In the genomic region with DNA sequence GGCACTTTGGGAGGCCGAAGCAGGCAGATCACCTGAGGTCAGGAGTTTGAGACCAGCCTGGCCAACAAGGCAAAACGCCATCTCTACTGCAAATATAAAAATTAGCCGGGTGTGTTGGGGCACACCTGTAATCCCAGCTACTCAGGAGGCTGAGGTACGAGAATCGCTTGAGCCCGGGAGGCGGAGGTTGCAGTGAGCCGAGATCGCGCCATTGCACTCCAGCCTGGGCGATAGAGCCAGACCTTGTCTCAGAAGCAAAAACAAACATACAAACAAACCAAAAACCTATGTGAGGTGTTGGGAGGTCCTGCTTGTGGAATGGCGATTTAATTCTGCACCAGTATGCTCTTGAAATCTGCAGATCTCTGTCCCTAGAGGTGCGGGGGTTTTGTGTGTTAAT, we compare ENCODE assay signal across 14 cellular contexts. TPM values are rescaled to one million over a fixed set of nuclear protein-coding genes. Genes with fewer than 3 reads are reported as not detected.
DNase-seq lines count a peak whose midpoint lies in the region; ATAC-seq, FAIRE-seq and TF ChIP-seq lines count a peak whose summit lies in the region.
"Not testable (repeated sequence)": the region's sequence is repeated elsewhere in the genome, so short reads cannot be mapped to it uniquely, and the experiment has no call there.
"Had no signal": no experiment of that assay in that cellular context is flagged by ENCODE, and none has a peak within 500 bp of the region (broad histone marks: within the 10 kb centered on the region; RNA-seq: fewer than 3 reads in every experiment).

No MANE protein-coding gene starts in this region.

- not testable (repeated sequence) for DNase-seq in CD4-positive, alpha-beta memory T cell; HFFc6; WTC11 (ENCODE audit: low spot score); activated naive CD4-positive, alpha-beta T cell treated with anti-CD3 and anti-CD28 coated beads for 36 hours; coronary artery (ENCODE audit: low spot score); HepG2 (ENCODE audit: low spot score); neural progenitor cell (ENCODE audit: low spot score); upper lobe of right lung

- not testable (repeated sequence) for H3K27me3 ChIP-seq in CD4-positive, alpha-beta memory T cell (ENCODE audit: insufficient read depth, low read length); HepG2 (ENCODE audit: control insufficient read depth in 1 of 2, insufficient read depth in 2 of 2, low read length in 2 of 2); neural progenitor cell; upper lobe of right lung

- not testable (repeated sequence) for ATAC-seq in WTC11, HepG2, upper lobe of right lung

- in situ Hi-C loops in HepG2 (cut with HindIII; ENCODE audit: extremely low pct_ligation_motif_present, low pct_unique_long_range_greater_than_20kb), result not testable (repeated sequence)

- peaks cover 21% of the 10 kb centered on the region for H3K79me2 ChIP-seq in HepG2 (ENCODE audit: insufficient read depth, low read length)
- H3K79me2 ChIP-seq in neural progenitor cell (ENCODE audit: low read depth), result peaks cover 52% of the 10 kb centered on the region

- H3K27ac ChIP-seq in CD4-positive, alpha-beta memory T cell (ENCODE audit: low read depth, low read length); coronary artery; HepG2 (ENCODE audit: extremely low read length, insufficient read depth, low read length); neural progenitor cell; upper lobe of right lung: not testable (repeated sequence)

- H3K4me3 Mint-ChIP-seq in CD4-positive, alpha-beta memory T cell, result peak overlapping the region in 7 of 8 donors; percentile 10 to 91 (median 86)
- H3K4me3 Mint-ChIP-seq in HFFc6, result peak overlapping the region; percentile 85
- peak overlapping the region; percentile 65 for H3K4me3 Mint-ChIP-seq in WTC11
- H3K4me3 Mint-ChIP-seq in activated naive CD4-positive, alpha-beta T cell treated with anti-CD3 and anti-CD28 coated beads for 36 hours, result peak overlapping the region; percentile 83
- peak overlapping the region; percentile 82 for H3K4me3 Mint-ChIP-seq in neural progenitor cell

- FAIRE-seq in HepG2 (lab: Jason Lieb, UNC), result not testable (repeated sequence)

- H3K9me3 Mint-ChIP-seq in CD4-positive, alpha-beta memory T cell; HFFc6; WTC11; activated naive CD4-positive, alpha-beta T cell treated with anti-CD3 and anti-CD28 coated beads for 36 hours; neural progenitor cell: not testable (repeated sequence)

- TF ChIP-seq CTCF in HFFc6 (IDR thresholded peaks at IDR 0.05); WTC11 (IDR thresholded peaks at IDR 0.05); coronary artery (IDR thresholded peaks at IDR 0.05); HepG2 (CRISPR knock-in tag; IDR thresholded peaks at IDR 0.05); neural progenitor cell (IDR thresholded peaks at IDR 0.05); upper lobe of right lung (IDR thresholded peaks at IDR 0.05): not testable (repeated sequence)

- BruUV-seq in HepG2 (replicated peaks; lab: Mats Ljungman, UMichigan), result not testable (repeated sequence)

- CTCF ChIA-PET in CD4-positive, alpha-beta memory T cell (lab: Charles Lee; ENCODE audit: partially characterized antibody); HepG2 (lab: Yijun Ruan, JAX; ENCODE audit: low intra/inter-chr PET ratio, low total read pairs): not testable (repeated sequence)
- CTCF ChIA-PET in WTC11 (lab: Charles Lee), result interaction anchor here (1.6 kb wide), 1 partner anchor 66 kb away, joined by 3 read pairs; a partner anchor contains a TSS
- CTCF ChIA-PET in activated naive CD4-positive, alpha-beta T cell treated with anti-CD3 and anti-CD28 coated beads for 36 hours (lab: Charles Lee), result interaction anchor here (1.0 kb wide), 1 partner anchor 38 kb away, joined by 3 read pairs; no protein-coding TSS in a partner anchor

- not testable (repeated sequence) for TF ChIP-seq EP300 in HepG2 (IDR thresholded peaks at IDR 0.05; ENCODE audit: low read depth in 2 of 2, low read length in 2 of 2); HepG2 (CRISPR knock-in tag; IDR thresholded peaks at IDR 0.05; ENCODE audit: borderline replicate concordance)

- intact Hi-C loops in CD4-positive, alpha-beta memory T cell (cut with micrococcal nuclease), result loop anchor here (5.0 to 10.0 kb wide), 2 partner anchors 505 to 753 kb away; a partner anchor contains a TSS
- intact Hi-C loops in activated naive CD4-positive, alpha-beta T cell treated with anti-CD3 and anti-CD28 coated beads for 36 hours (cut with micrococcal nuclease), result loop anchor here (10.0 kb wide), 2 partner anchors 293 to 533 kb away; no protein-coding TSS in a partner anchor
- intact Hi-C loops in HepG2 (cut with micrococcal nuclease; ENCODE audit: unreplicated experiment), result loop anchor here (10.0 kb wide), 1 partner anchor 63 kb away; a partner anchor contains a TSS
- intact Hi-C loops in upper lobe of right lung (cut with DNase I), result not testable (repeated sequence)

- peak overlapping the region in 3 of 7 donors; percentile 9 to 92 (median 85) for H3K27ac Mint-ChIP-seq in CD4-positive, alpha-beta memory T cell
- not testable (repeated sequence) for H3K27ac Mint-ChIP-seq in HFFc6; WTC11; activated naive CD4-positive, alpha-beta T cell treated with anti-CD3 and anti-CD28 coated beads for 36 hours; neural progenitor cell

- H2AFZ ChIP-seq in HepG2 (ENCODE audit: low read length); neural progenitor cell (replicated peaks): not testable (repeated sequence)

- H3K4me2 ChIP-seq in HepG2 (ENCODE audit: low read depth, low read length) (peak overlapping the region; percentile 71), neural progenitor cell (peak overlapping the region; percentile 79)

- not testable (repeated sequence) for H3K9me3 ChIP-seq in CD4-positive, alpha-beta memory T cell (ENCODE audit: control insufficient read depth in 1 of 2, low read length in 2 of 2); HepG2 (ENCODE audit: low read length); neural progenitor cell (ENCODE audit: low read depth); upper lobe of right lung

- H3K36me3 Mint-ChIP-seq in CD4-positive, alpha-beta memory T cell; HFFc6 (ENCODE audit: low read depth); WTC11; activated naive CD4-positive, alpha-beta T cell treated with anti-CD3 and anti-CD28 coated beads for 36 hours (ENCODE audit: low read depth); neural progenitor cell: not testable (repeated sequence)

- not testable (repeated sequence) for H3K4me3 ChIP-seq in CD4-positive, alpha-beta memory T cell (ENCODE audit: low read length in 2 of 2); HepG2 (replicated peaks in 1 of 3; ENCODE audit: insufficient read depth in 1 of 3, low read depth in 2 of 3, low read length in 3 of 3)
- H3K4me3 ChIP-seq in coronary artery (peak overlapping the region; percentile 85), neural progenitor cell (peak overlapping the region; percentile 76), upper lobe of right lung (peak overlapping the region; percentile 64)

- not testable (repeated sequence) for H3F3A ChIP-seq in neural progenitor cell (ENCODE audit: low read depth)

- TF ChIP-seq RAD21 in HepG2 (CRISPR knock-in tag; IDR thresholded peaks at IDR 0.05), result not testable (repeated sequence)

- not testable (repeated sequence) for TF ChIP-seq POLR2A in HepG2 (IDR thresholded peaks at IDR 0.05; ENCODE audit: insufficient read depth in 1 of 2, low read depth in 2 of 2, low read length in 2 of 2)

- H3K27me3 Mint-ChIP-seq in CD4-positive, alpha-beta memory T cell; HFFc6 (ENCODE audit: insufficient read depth); WTC11 (ENCODE audit: low read depth); activated naive CD4-positive, alpha-beta T cell treated with anti-CD3 and anti-CD28 coated beads for 36 hours (ENCODE audit: low read depth); neural progenitor cell (ENCODE audit: insufficient read depth, low read depth): not testable (repeated sequence)

- not testable (repeated sequence) for H3K9ac ChIP-seq in HepG2 (ENCODE audit: insufficient read depth, low read depth, low read length); neural progenitor cell

- peaks cover 17 to 45% (median 30%) of the 10 kb centered on the region in 4 donors for H3K4me1 Mint-ChIP-seq in CD4-positive, alpha-beta memory T cell
- H3K4me1 Mint-ChIP-seq in HFFc6 (ENCODE audit: low read depth), result peaks cover 23% of the 10 kb centered on the region
- H3K4me1 Mint-ChIP-seq in WTC11, neural progenitor cell: not testable (repeated sequence)
- H3K4me1 Mint-ChIP-seq in activated naive CD4-positive, alpha-beta T cell treated with anti-CD3 and anti-CD28 coated beads for 36 hours (ENCODE audit: low read depth), result peaks cover 34% of the 10 kb centered on the region

- POLR2A ChIA-PET in CD4-positive, alpha-beta memory T cell (lab: Charles Lee; ENCODE audit: partially characterized antibody), result interaction anchor here (1.4 to 2.8 kb wide), 2 partner anchors 7 to 11 kb away, joined by 3 to 12 read pairs; no protein-coding TSS in a partner anchor
- POLR2A ChIA-PET in WTC11 (lab: Charles Lee), result interaction anchor here (0.6 kb wide), 1 partner anchor 822 kb away, joined by 5 read pairs; no protein-coding TSS in a partner anchor
- POLR2A ChIA-PET in HepG2 (lab: Yijun Ruan, JAX), result not testable (repeated sequence)

- peaks cover 21% of the 10 kb centered on the region for H3K4me1 ChIP-seq in CD4-positive, alpha-beta memory T cell (ENCODE audit: insufficient read depth, low read length)
- H3K4me1 ChIP-seq in HepG2 (ENCODE audit: insufficient read depth, low read length) (peaks cover 47% of the 10 kb centered on the region), upper lobe of right lung (peaks cover 10% of the 10 kb centered on the region)
- H3K4me1 ChIP-seq in neural progenitor cell, result not testable (repeated sequence)

- H4K20me1 ChIP-seq in HepG2 (ENCODE audit: insufficient read depth, low read length), result not testable (repeated sequence)
- peaks cover 12% of the 10 kb centered on the region for H4K20me1 ChIP-seq in neural progenitor cell (ENCODE audit: low read depth)

- WGBS in HepG2 (ENCODE audit: low lambda C conversion rate), result 91% methylated on average over 12 of the region's 13 CpGs

- H3K36me3 ChIP-seq in CD4-positive, alpha-beta memory T cell (ENCODE audit: insufficient read depth, low read length); HepG2 (replicated peaks in 1 of 2; ENCODE audit: control insufficient read depth in 1 of 2, insufficient read depth in 2 of 2, low read length in 2 of 2); neural progenitor cell; upper lobe of right lung: not testable (repeated sequence)

RNA-seq across cellular contexts. Expression of a gene that starts 1.4 kb away (rescaled TPM):
- total RNA-seq in CD4-positive, alpha-beta memory T cell, result 10 to 100 TPM; 80.9 to 86.5 TPM
- 100 to 1,000 TPM; 191 to 254 TPM for polyA plus RNA-seq in CD4-positive, alpha-beta memory T cell
- 100 to 1,000 TPM; 112 to 143 (median 123) TPM for total RNA-seq in HFFc6 (2021; fragmentation: NEBNext Ultra II Directional; extraction: Animal tissue kit (Norgen Biotek cat#: 25700))
- 78.3 to 90.8 TPM (median 78.7 TPM) in 3 replicates for total RNA-seq in WTC11 (2021)
- 10 to 100 TPM; 47.4 to 53.9 TPM for total RNA-seq in activated naive CD4-positive, alpha-beta T cell treated with anti-CD3 and anti-CD28 coated beads for 36 hours
- 29.0 and 55.6 TPM in 2 replicates for total RNA-seq in HepG2 (2016; rRNA removed; fragmentation: Illumina TruSeq; extraction: Trizol)
- 4.1 TPM in 2 replicates for total RNA-seq in HepG2 (2016; cell fraction: cytosol; rRNA removed; fragmentation: Illumina TruSeq; extraction: Trizol; ENCODE audit: low read depth)
- total RNA-seq in HepG2 (2016; cell fraction: insoluble cytoplasmic fraction; rRNA removed; fragmentation: Illumina TruSeq; extraction: Trizol), result 32.6 and 56.9 TPM in 2 replicates
- total RNA-seq in HepG2 (2016; cell fraction: membrane; rRNA removed; fragmentation: Illumina TruSeq; extraction: Trizol), result 7.8 and 9.1 TPM in 2 replicates
- total RNA-seq in HepG2 (2016; cell fraction: nucleus; rRNA removed; fragmentation: Illumina TruSeq; extraction: Trizol), result 52.1 and 67.7 TPM in 2 replicates
- polyA plus RNA-seq in HepG2 (2011; rRNA removed), result 93.5 and 108 TPM in 2 replicates
- 53.3 and 81.4 TPM in 2 replicates for polyA plus RNA-seq in HepG2 (2011; cell fraction: cytosol; rRNA removed)
- 24.6 and 29.7 TPM in 2 replicates for polyA plus RNA-seq in HepG2 (2011; cell fraction: nucleus; rRNA removed)
- polyA plus RNA-seq in HepG2 (2012), result 58.5 and 72.4 TPM in 2 replicates
- polyA plus RNA-seq in HepG2 (2016; cell fraction: cytosol; fragmentation: Illumina TruSeq; extraction: Trizol; ENCODE audit: low read depth), result 4.0 and 4.1 TPM in 2 replicates
- polyA plus RNA-seq in HepG2 (2016; cell fraction: insoluble cytoplasmic fraction; fragmentation: Illumina TruSeq; extraction: Trizol; ENCODE audit: low read depth), result 35.9 and 36.1 TPM in 2 replicates
- polyA plus RNA-seq in HepG2 (2016; cell fraction: membrane; fragmentation: Illumina TruSeq; extraction: Trizol; ENCODE audit: low read depth), result 6.9 and 7.3 TPM in 2 replicates
- 84.4 and 93.6 TPM in 2 replicates for polyA plus RNA-seq in HepG2 (2016; cell fraction: nucleus; fragmentation: Illumina TruSeq; extraction: Trizol; ENCODE audit: insufficient read depth, low read depth)
- 46.6 and 99.6 TPM in 2 replicates for polyA minus RNA-seq in HepG2 (2011; rRNA and poly(A)+ RNA removed; ENCODE audit: low replicate concordance)
- 54.8 and 81.6 TPM in 2 replicates for polyA minus RNA-seq in HepG2 (2011; cell fraction: cytosol; rRNA and poly(A)+ RNA removed)
- 29.4 and 33.7 TPM in 2 replicates for polyA minus RNA-seq in HepG2 (2011; cell fraction: nucleus; rRNA and poly(A)+ RNA removed)
- 70.1 and 88.1 TPM in 2 replicates for total RNA-seq in neural progenitor cell (ENCODE audit: low replicate concordance)
- 130 TPM for total RNA-seq in upper lobe of right lung

RNA-seq across cellular contexts. Expression of a gene that starts 41.0 kb away (rescaled TPM):
- total RNA-seq in CD4-positive, alpha-beta memory T cell, result not detected
- not detected for polyA plus RNA-seq in CD4-positive, alpha-beta memory T cell
- not detected for total RNA-seq in HFFc6 (2021; fragmentation: NEBNext Ultra II Directional; extraction: Animal tissue kit (Norgen Biotek cat#: 25700))
- total RNA-seq in WTC11 (2021), result not detected in 3 replicates
- total RNA-seq in activated naive CD4-positive, alpha-beta T cell treated with anti-CD3 and anti-CD28 coated beads for 36 hours, result not detected
- total RNA-seq in HepG2 (2016; rRNA removed; fragmentation: Illumina TruSeq; extraction: Trizol), result not detected in 2 replicates
- total RNA-seq in HepG2 (2016; cell fraction: cytosol; rRNA removed; fragmentation: Illumina TruSeq; extraction: Trizol; ENCODE audit: low read depth), result not detected in 2 replicates
- total RNA-seq in HepG2 (2016; cell fraction: insoluble cytoplasmic fraction; rRNA removed; fragmentation: Illumina TruSeq; extraction: Trizol), result not detected in 2 replicates
- not detected in 2 replicates for total RNA-seq in HepG2 (2016; cell fraction: membrane; rRNA removed; fragmentation: Illumina TruSeq; extraction: Trizol)
- total RNA-seq in HepG2 (2016; cell fraction: nucleus; rRNA removed; fragmentation: Illumina TruSeq; extraction: Trizol), result not detected in 2 replicates
- not detected in 2 replicates for polyA plus RNA-seq in HepG2 (2011; rRNA removed)
- polyA plus RNA-seq in HepG2 (2011; cell fraction: cytosol; rRNA removed), result not detected in 2 replicates
- not detected in 2 replicates for polyA plus RNA-seq in HepG2 (2011; cell fraction: nucleus; rRNA removed)
- polyA plus RNA-seq in HepG2 (2012), result not detected in 2 replicates
- not detected in 2 replicates for polyA plus RNA-seq in HepG2 (2016; cell fraction: cytosol; fragmentation: Illumina TruSeq; extraction: Trizol; ENCODE audit: low read depth)
- not detected in 2 replicates for polyA plus RNA-seq in HepG2 (2016; cell fraction: insoluble cytoplasmic fraction; fragmentation: Illumina TruSeq; extraction: Trizol; ENCODE audit: low read depth)
- polyA plus RNA-seq in HepG2 (2016; cell fraction: membrane; fragmentation: Illumina TruSeq; extraction: Trizol; ENCODE audit: low read depth), result not detected in 2 replicates
- not detected in 2 replicates for polyA plus RNA-seq in HepG2 (2016; cell fraction: nucleus; fragmentation: Illumina TruSeq; extraction: Trizol; ENCODE audit: insufficient read depth, low read depth)
- not detected in 2 replicates for polyA minus RNA-seq in HepG2 (2011; rRNA and poly(A)+ RNA removed; ENCODE audit: low replicate concordance)
- polyA minus RNA-seq in HepG2 (2011; cell fraction: cytosol; rRNA and poly(A)+ RNA removed), result not detected in 2 replicates
- polyA minus RNA-seq in HepG2 (2011; cell fraction: nucleus; rRNA and poly(A)+ RNA removed), result not detected in 2 replicates
- not detected in 2 replicates for total RNA-seq in neural progenitor cell (ENCODE audit: low replicate concordance)
- not detected for total RNA-seq in upper lobe of right lung
- total RNA-seq: aorta; G401; heart left ventricle; lower lobe of right lung; T-helper 2 cell treated with Interferon-gamma antibody and Interleukin-4, amounts not matched to agents 100 ng/mL and 5 ng/mL, for 36 hours; temporal lobe had no signal
- polyA plus RNA-seq: aorta, heart left ventricle had no signal
